In genomic region chr7:125592331-125592730, GRCh38 we compare ENCODE assay signal across 24 cellular contexts.
"Had no signal": no experiment of that assay in that cellular context is flagged by ENCODE, and none has a peak within 500 bp of the region (broad histone marks: within the 10 kb centered on the region; RNA-seq: fewer than 3 reads in every experiment).

No MANE protein-coding gene starts in this region.

- H3K27ac Mint-ChIP-seq: IgD-negative memory B cell had no signal

- H3K36me3 Mint-ChIP-seq: IgD-negative memory B cell had no signal

- ATAC-seq: Panc1, Right ventricle myocardium inferior, SK-N-SH treated with all-trans-retinoic acid at 6 μM for 48 hours had no signal

- DNase-seq: Karpas-422, KG1, MV-4-11, NCI-H1092, NCI-H1105 treated with DMSO at 0.1 percent for 48 hours, NCI-H1417 treated with DMSO at 0.1 percent for 48 hours, NCI-H146, NCI-H1694 treated with DMSO at 0.1 percent for 48 hours, NCI-H1930, NCI-H2081, NCI-H2107, NCI-H2227 treated with DMSO at 0.1 percent for 48 hours, NCI-H510A, NCI-H524 treated with DMSO at 0.1 percent for 48 hours, NCI-H69, NCI-H774, SHP77 treated with DMSO at 0.1 percent for 48 hours, SJCRH30 had no signal

- H3K4me1 ChIP-seq: SJCRH30 had no signal

- H3K27me3 ChIP-seq: SJCRH30 had no signal

- H3K27me3 Mint-ChIP-seq: IgD-negative memory B cell had no signal

- H3K27ac ChIP-seq: HL-60, SJCRH30 had no signal

- H3K36me3 ChIP-seq: SJCRH30 had no signal

- FAIRE-seq: HTR-8/SVneo had no signal

- H3K4me3 ChIP-seq: SJCRH30 had no signal

- H3K9me3 ChIP-seq: SJCRH30 had no signal

- H3K4me1 Mint-ChIP-seq: IgD-negative memory B cell had no signal

- H3K4me3 Mint-ChIP-seq: IgD-negative memory B cell had no signal
